ENCODE assay signal across 8 cellular contexts in the genomic region with DNA sequence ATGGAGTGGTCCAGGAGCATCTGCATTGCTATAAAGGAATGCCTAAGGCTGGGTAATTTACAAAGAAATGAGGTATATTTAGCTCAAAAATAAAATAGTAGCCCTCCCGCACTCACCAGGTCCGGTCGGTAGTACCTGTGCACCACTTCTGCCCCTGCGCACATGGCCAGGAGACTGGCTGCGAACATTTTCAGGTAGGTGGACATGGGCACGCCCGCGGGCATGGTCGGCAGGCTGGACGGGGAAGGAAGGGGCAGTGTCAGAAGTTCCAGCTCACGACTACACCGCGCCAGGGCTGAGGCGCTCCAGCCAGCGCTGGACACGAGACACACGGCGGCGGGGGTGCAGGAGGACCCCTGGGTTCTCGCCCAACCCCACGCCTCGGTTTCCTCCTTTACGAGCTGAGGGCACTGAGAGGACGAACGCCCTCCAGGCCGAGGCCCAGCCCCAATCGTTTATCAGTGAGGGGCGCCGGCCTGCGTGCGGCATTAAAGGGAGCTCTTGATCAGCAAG. TPM values are rescaled to one million over a fixed set of nuclear protein-coding genes. Genes with fewer than 3 reads are reported as not detected.
DNase-seq lines count a peak whose midpoint lies in the region; ATAC-seq, FAIRE-seq and TF ChIP-seq lines count a peak whose summit lies in the region.

No MANE protein-coding gene starts in this region.

- H3K4me3 Mint-ChIP-seq in WTC11 (peak overlapping the region; percentile 79), glutamatergic neuron (ENCODE audit: unreplicated experiment) (peak overlapping the region; percentile 94), progenitor cell of endocrine pancreas (ENCODE audit: low read depth) (peak overlapping the region; percentile 92)

- no peak for DNase-seq in A549 (ENCODE audit: low read depth in 1 of 2, low spot score in 1 of 2)
- DNase-seq in WTC11 (ENCODE audit: low spot score): no peak
- no peak for DNase-seq in glutamatergic neuron
- no peak for DNase-seq in progenitor cell of endocrine pancreas (ENCODE audit: low spot score, unreplicated experiment)
- DNase-seq in stimulated activated naive CD4-positive, alpha-beta T cell treated with Interleukin-2 at 50 U/mL for 16 hours (lab: John Stamatoyannopoulos, UW): no peak
- DNase-seq in NK-92 (lab: John Stamatoyannopoulos, UW; ENCODE audit: unreplicated experiment): no peak

- H3K36me3 Mint-ChIP-seq in WTC11: peaks cover 24% of the 10 kb centered on the region
- H3K36me3 Mint-ChIP-seq in glutamatergic neuron (ENCODE audit: unreplicated experiment): peaks cover 7% of the 10 kb centered on the region
- H3K36me3 Mint-ChIP-seq in progenitor cell of endocrine pancreas (ENCODE audit: insufficient read depth): peaks cover 11% of the 10 kb centered on the region

- H3K4me2 ChIP-seq in A549: peak overlapping the region; percentile 86

- H3K9me3 Mint-ChIP-seq in WTC11 (no peaks in the 10 kb centered on the region), glutamatergic neuron (ENCODE audit: unreplicated experiment) (peaks cover 13% of the 10 kb centered on the region), progenitor cell of endocrine pancreas (ENCODE audit: low read depth) (no peaks in the 10 kb centered on the region)

- no peaks in the 10 kb centered on the region for H3K9me3 ChIP-seq in A549

- CTCF ChIA-PET in A549 (lab: Yijun Ruan, JAX) (interaction anchor here (1.0 to 1.5 kb wide), 4 partner anchors 17 to 330 kb away, joined by 3 to 4 read pairs (median 3); no protein-coding TSS in a partner anchor), WTC11 (lab: Charles Lee) (interaction anchor here (0.9 to 1.0 kb wide), 3 partner anchors 9 to 72 kb away, joined by 3 to 4 read pairs (median 3); partner anchors contain the start of gene TDG)

- H3K27ac Mint-ChIP-seq in WTC11 (peak overlapping the region; percentile 100), glutamatergic neuron (ENCODE audit: unreplicated experiment) (peak overlapping the region; percentile 99), progenitor cell of endocrine pancreas (peak overlapping the region; percentile 99)

- H3K4me1 Mint-ChIP-seq in WTC11: peaks cover 17% of the 10 kb centered on the region
- peaks cover 7% of the 10 kb centered on the region for H3K4me1 Mint-ChIP-seq in glutamatergic neuron (ENCODE audit: low read depth, unreplicated experiment)
- H3K4me1 Mint-ChIP-seq in progenitor cell of endocrine pancreas (ENCODE audit: low read depth): peaks cover 25% of the 10 kb centered on the region

- H3K4me3 ChIP-seq in A549: peak overlapping the region; percentile 73

- H3K27me3 Mint-ChIP-seq in WTC11 (ENCODE audit: low read depth): no peaks in the 10 kb centered on the region
- H3K27me3 Mint-ChIP-seq in glutamatergic neuron (ENCODE audit: unreplicated experiment): peaks cover 9% of the 10 kb centered on the region
- H3K27me3 Mint-ChIP-seq in progenitor cell of endocrine pancreas: no peaks in the 10 kb centered on the region

- peak; percentile 60 to 70; a peak in 5 of 6 replicates for ATAC-seq in A549
- ATAC-seq in GM18861 (IDR thresholded peaks at IDR 0.05; ENCODE audit: unreplicated experiment): peak; percentile 10
- ATAC-seq in HG03135 (IDR thresholded peaks at IDR 0.05; ENCODE audit: unreplicated experiment): peak; percentile 21
- peak; percentile 27 for ATAC-seq in WTC11

- no peak for TF ChIP-seq EP300 in A549 (IDR thresholded peaks at IDR 0.05)

- TF ChIP-seq CTCF in A549 (IDR thresholded peaks at IDR 0.05): no peak
- TF ChIP-seq CTCF in WTC11 (IDR thresholded peaks at IDR 0.05): no peak
- no peak for TF ChIP-seq CTCF in glutamatergic neuron (IDR thresholded peaks at IDR 0.05; ENCODE audit: partially characterized antibody, unreplicated experiment)
- peak; percentile 31 for TF ChIP-seq CTCF in progenitor cell of endocrine pancreas (IDR thresholded peaks at IDR 0.05; ENCODE audit: unreplicated experiment)

- H3K27ac ChIP-seq in A549: peak overlapping the region; percentile 92 to 95

- 1% methylated on average over 25 of the region's 31 CpGs for WGBS in A549 (ENCODE audit: missing lambda C conversion rate)

- no peak for FAIRE-seq in A549 (lab: Jason Lieb, UNC)

- POLR2A ChIA-PET in A549 (lab: Yijun Ruan, JAX) (interaction anchor here (0.6 to 4.2 kb wide), 3 partner anchors 9 to 153 kb away, joined by 3 to 43 read pairs (median 14); partner anchors contain the start of genes HSP90B1 and TDG), WTC11 (lab: Charles Lee) (interaction anchor here (1.0 to 4.8 kb wide), 3 partner anchors 10 to 184 kb away, joined by 3 to 57 read pairs (median 9); partner anchors contain the start of genes HSP90B1 and TDG)

- no peak for TF ChIP-seq POLR2A in A549 (IDR thresholded peaks at IDR 0.05; ENCODE audit: low read length)

- peaks cover 27% of the 10 kb centered on the region for H3K4me1 ChIP-seq in A549

- TF ChIP-seq RAD21 in A549 (conservative IDR thresholded peaks at IDR 0.05 in 1 of 2, IDR thresholded peaks at IDR 0.05 in 1 of 2): no peak

TF ChIP-seq in A549, 52 proteins besides CTCF, POLR2A, EP300 and RAD21 (continues in another document):
- TF ChIP-seq REST (IDR thresholded peaks at IDR 0.05) (no peak), PHF8 (IDR thresholded peaks at IDR 0.05; ENCODE audit: borderline replicate concordance, low read depth) (0 out of 2 replicates have a peak, but pooled peaks have one; percentile 43)

TF ChIP-seq in WTC11, 78 proteins besides CTCF, POLR2A, EP300 and RAD21:
- TF ChIP-seq MAX (CRISPR knock-in tag; IDR thresholded peaks at IDR 0.05) (peak; percentile 77), ZNF232 (CRISPR knock-in tag; IDR thresholded peaks at IDR 0.05) (peak; percentile 67; the same call in 1 of the 2 replicates), JUN (CRISPR knock-in tag; IDR thresholded peaks at IDR 0.05) (peak; percentile 29; the same call in 1 of the 2 replicates), CREM (CRISPR knock-in tag; IDR thresholded peaks at IDR 0.05) (no peak), SMAD4 (CRISPR knock-in tag; IDR thresholded peaks at IDR 0.05) (0 out of 2 replicates have a peak, but pooled peaks have one; percentile 51), MLX (CRISPR knock-in tag; IDR thresholded peaks at IDR 0.05) (peak; percentile 58; the same call in 1 of the 2 replicates), GTF2I (CRISPR knock-in tag; conservative IDR thresholded peaks at IDR 0.05) (no peak), EMX1 (CRISPR knock-in tag; IDR thresholded peaks at IDR 0.05) (0 out of 2 replicates have a peak, but pooled peaks have one; percentile 11)

RNA-seq across cellular contexts. Expression of gene TDG, which starts 9.1 kb away (rescaled TPM):
- polyA plus RNA-seq in A549 (2011; rRNA removed): 48.2 and 65.4 TPM in 2 replicates
- polyA plus RNA-seq in A549 (2012; cell fraction: cytosol; rRNA removed): 15.6 and 17.2 TPM in 2 replicates
- 8.5 and 13.1 TPM in 2 replicates for polyA plus RNA-seq in A549 (2012; cell fraction: nucleus; rRNA removed)
- 28.7 to 30.8 TPM (median 30.5 TPM) in 3 replicates for polyA plus RNA-seq in A549 (2017; fragmentation: RNase III; extraction: RNeasy Plus Mini Kit Qiagen cat#74134 plus additional on column Dnase treatment)
- 12.6 and 13.5 TPM in 2 replicates for polyA minus RNA-seq in A549 (2011; rRNA and poly(A)+ RNA removed)
- total RNA-seq in WTC11 (2021): 28.1 to 33.0 TPM (median 32.6 TPM) in 3 replicates
- 56.8 TPM for total RNA-seq in glutamatergic neuron (ENCODE audit: unreplicated experiment)
- total RNA-seq in progenitor cell of endocrine pancreas: 52.9 and 61.9 TPM in 2 replicates

RNA-seq across cellular contexts. Expression of gene HSP90B1, which starts 26.4 kb away (rescaled TPM):
- polyA plus RNA-seq in A549 (2011; rRNA removed) (694 and 915 TPM in 2 replicates), A549 (2017; fragmentation: RNase III; extraction: RNeasy Plus Mini Kit Qiagen cat#74134 plus additional on column Dnase treatment) (619 to 636 TPM (median 624 TPM) in 3 replicates)
- polyA plus RNA-seq in A549 (2012; cell fraction: cytosol; rRNA removed): 190 and 248 TPM in 2 replicates
- polyA plus RNA-seq in A549 (2012; cell fraction: nucleus; rRNA removed): 169 and 264 TPM in 2 replicates
- polyA minus RNA-seq in A549 (2011; rRNA and poly(A)+ RNA removed): 128 and 141 TPM in 2 replicates
- total RNA-seq in WTC11 (2021) (711 to 864 TPM (median 761 TPM) in 3 replicates), glutamatergic neuron (ENCODE audit: unreplicated experiment) (231 TPM), progenitor cell of endocrine pancreas (795 and 802 TPM in 2 replicates)

Comparison
In these comparisons a context has a peak if more than half of its experiments do, and no peak if none do; other contexts are left out.
1. ATAC-seq: peak in every context shown above with its lines; median percentile 65 in A549; 27 in WTC11; 21 in HG03135; 10 in GM18861.
2. Of the 8 proteins assayed by ChIP-seq in both WTC11 and A549: peak only in WTC11: JUN and MAX; only in A549: none; in both: none; in neither: 6.